Comparison of ENCODE assay signal across 8 cellular contexts in the genomic region with DNA sequence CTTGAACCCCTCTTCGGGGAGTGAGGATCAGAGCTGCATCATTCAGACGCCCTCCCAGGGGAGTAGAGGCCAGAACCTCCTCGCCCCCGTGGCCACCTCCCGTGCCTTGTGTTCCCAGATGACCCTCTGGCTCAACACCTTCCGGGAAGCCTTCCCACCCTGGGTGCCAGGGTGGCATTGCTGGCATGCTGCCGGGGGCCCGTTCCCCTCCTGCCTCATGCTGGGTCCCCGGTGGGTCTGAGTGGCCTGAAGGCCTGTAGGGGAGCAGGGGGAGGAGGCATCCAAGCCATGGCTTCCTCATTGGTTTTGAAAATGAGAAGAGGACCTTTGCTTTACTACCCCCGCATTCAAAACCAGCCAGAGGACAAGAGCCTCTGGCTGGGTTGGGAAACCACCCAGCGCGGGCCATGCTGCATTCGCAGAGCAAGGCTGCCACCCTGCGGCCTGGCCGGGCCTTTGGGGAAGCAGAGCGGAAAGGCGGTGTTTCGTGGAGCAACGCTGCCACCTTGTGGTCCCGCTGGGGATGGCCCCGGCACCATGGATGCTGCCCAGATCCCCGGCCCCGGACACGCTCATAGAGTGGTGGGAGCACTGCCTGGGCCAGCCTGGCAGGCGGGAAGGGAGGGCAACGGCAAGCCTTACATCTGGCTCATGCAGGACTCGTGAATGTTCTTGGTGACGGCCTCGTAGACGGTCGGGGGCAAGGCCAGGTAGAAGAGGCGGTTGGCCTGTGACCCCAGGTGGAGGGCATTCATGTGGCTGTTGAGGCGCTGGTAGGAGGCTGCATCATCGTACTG. TPM values are rescaled to one million over a fixed set of nuclear protein-coding genes. Genes with fewer than 3 reads are reported as not detected.
DNase-seq lines count a peak whose midpoint lies in the region; ATAC-seq and TF ChIP-seq lines count a peak whose summit lies in the region.

No MANE protein-coding gene starts in this region.

- no peaks in the 10 kb centered on the region for H3K4me1 Mint-ChIP-seq in endodermal cell

- H3K9me3 ChIP-seq in NT2/D1 (ENCODE audit: insufficient read depth, low read length) (no peaks in the 10 kb centered on the region), endodermal cell (ENCODE audit: control insufficient read depth, low read length) (no peaks in the 10 kb centered on the region), mucosa of descending colon (no peaks in the 10 kb centered on the region)

- TF ChIP-seq CTCF in endodermal cell (conservative IDR thresholded peaks at IDR 0.05): peak; percentile 97
- TF ChIP-seq CTCF in mucosa of descending colon (IDR thresholded peaks at IDR 0.05): peak; percentile 89

- H3K27me3 ChIP-seq in NT2/D1 (ENCODE audit: insufficient read depth, insufficient read length) (no peaks in the 10 kb centered on the region), endodermal cell (ENCODE audit: control insufficient read depth, insufficient read depth, low read length, poor library complexity, severe bottlenecking) (no peaks in the 10 kb centered on the region)

- no peak overlapping the region for H3K27ac Mint-ChIP-seq in endodermal cell

- H3K4me1 ChIP-seq in NT2/D1 (ENCODE audit: insufficient read depth, insufficient read length) (peaks cover 5% of the 10 kb centered on the region), endodermal cell (ENCODE audit: control insufficient read depth, insufficient read depth, low read length) (no peaks in the 10 kb centered on the region), mucosa of descending colon (ENCODE audit: low read depth) (no peaks in the 10 kb centered on the region)

- 45 to 55% methylated on average over 5 to 34 of the region's 34 CpGs for WGBS in endodermal cell (ENCODE audit: insufficient coverage in 1 of 2, insufficient read length in 1 of 2), 2 experiments

- no peak overlapping the region for H3K4me3 ChIP-seq in NT2/D1 (ENCODE audit: insufficient read length, low read depth)
- H3K4me3 ChIP-seq in endodermal cell (ENCODE audit: low read length): no peak overlapping the region
- no peak overlapping the region for H3K4me3 ChIP-seq in mucosa of descending colon

- H3K36me3 Mint-ChIP-seq in endodermal cell (ENCODE audit: low read depth): peaks cover 31% of the 10 kb centered on the region

- ATAC-seq in GM21367 (IDR thresholded peaks at IDR 0.05; ENCODE audit: unreplicated experiment): peak; percentile 89
- peak; percentile 99 for ATAC-seq in mucosa of descending colon

- intact Hi-C loops in mucosa of descending colon (cut with DNase I, micrococcal nuclease): no loop called here

- DNase-seq in Caki2 (ENCODE audit: low read depth): peak; percentile 75
- DNase-seq in HT1080 (ENCODE audit: low read depth): peak; percentile 68
- no peak for DNase-seq in NT2/D1 (ENCODE audit: low read depth, low spot score)
- DNase-seq in activated CD8-positive, alpha-beta memory T cell treated with anti-CD3 and anti-CD28 coated beads for 48 hours (ENCODE audit: low read depth in 2 of 3, low spot score in 2 of 3): peak; percentile 74 to 93 (median 78)
- DNase-seq in endodermal cell: peak; percentile 95
- DNase-seq in mucosa of descending colon: peak; percentile 88 to 94 (median 90)
- DNase-seq in stimulated activated CD8-positive, alpha-beta memory T cell treated with anti-CD3 and anti-CD28 coated beads, Interleukin-7, amount 100 ng/mL, for 24 hours (ENCODE audit: low read depth): peak; percentile 64

- no peak overlapping the region for H3K27ac ChIP-seq in endodermal cell (ENCODE audit: low read depth, low read length)

- in situ Hi-C loops in Caki2 (cut with HindIII; ENCODE audit: low pct_unique_long_range_greater_than_20kb, low sequenced_read_pairs): no loop called here

- H3K9me3 Mint-ChIP-seq in endodermal cell: peaks cover 73% of the 10 kb centered on the region

- H3K27me3 Mint-ChIP-seq in endodermal cell (ENCODE audit: insufficient read depth): no peaks in the 10 kb centered on the region

- no peak overlapping the region for H3K4me3 Mint-ChIP-seq in endodermal cell

- H3K9ac ChIP-seq in NT2/D1 (ENCODE audit: insufficient read length, low read depth) (peak overlapping the region; percentile 21), endodermal cell (ENCODE audit: extremely low read depth, low read length, poor library complexity, severe bottlenecking) (no peak overlapping the region)

- H3K36me3 ChIP-seq in NT2/D1 (ENCODE audit: insufficient read depth, insufficient read length, low read length) (peaks cover 47% of the 10 kb centered on the region), endodermal cell (ENCODE audit: control insufficient read depth, insufficient read depth, low read length) (peaks cover 15% of the 10 kb centered on the region), mucosa of descending colon (ENCODE audit: low read depth) (no peaks in the 10 kb centered on the region)

RNA-seq across cellular contexts. Expression of gene G6PD, which starts 11.9 kb away (rescaled TPM):
- total RNA-seq in Caki2 (2014; rRNA removed; shearing (Covaris generic); ENCODE audit: low replicate concordance): 600 and 665 TPM in 2 replicates
- total RNA-seq in HT1080 (2014; rRNA removed; shearing (Covaris generic)): 51.6 and 63.7 TPM in 2 replicates
- 96.0 and 96.1 TPM in 2 replicates for polyA plus RNA-seq in HT1080 (2015; cell fraction: cytosol; rRNA removed)
- polyA plus RNA-seq in HT1080 (2015; cell fraction: nucleus; rRNA removed): 130 TPM in 2 replicates
- total RNA-seq in endodermal cell (10 to 100 TPM; 71.7 to 81.4 TPM), mucosa of descending colon (10 to 100 TPM; 28.0 to 34.4 (median 33.9) TPM)
- polyA plus RNA-seq in endodermal cell (2013, experiment 1 of 2): 69.5 TPM
- polyA plus RNA-seq in endodermal cell (2013, experiment 2 of 2): 64.0 TPM

RNA-seq across cellular contexts. Expression of gene IKBKG, which starts 12.7 kb away (rescaled TPM):
- 32.9 and 49.8 TPM in 2 replicates for total RNA-seq in Caki2 (2014; rRNA removed; shearing (Covaris generic); ENCODE audit: low replicate concordance)
- total RNA-seq in HT1080 (2014; rRNA removed; shearing (Covaris generic)): 31.9 and 45.0 TPM in 2 replicates
- 31.6 and 45.1 TPM in 2 replicates for polyA plus RNA-seq in HT1080 (2015; cell fraction: cytosol; rRNA removed)
- 60.5 and 69.6 TPM in 2 replicates for polyA plus RNA-seq in HT1080 (2015; cell fraction: nucleus; rRNA removed)
- 10 to 100 TPM; 19.8 to 20.3 TPM for total RNA-seq in endodermal cell
- polyA plus RNA-seq in endodermal cell (2013, experiment 1 of 2): 16.9 TPM
- 17.1 TPM for polyA plus RNA-seq in endodermal cell (2013, experiment 2 of 2)
- 10 to 100 TPM; 26.7 to 36.3 (median 30.3) TPM for total RNA-seq in mucosa of descending colon

RNA-seq across cellular contexts. Expression of gene FAM3A, which starts 18.7 kb away (rescaled TPM):
- 32.5 and 47.1 TPM in 2 replicates for total RNA-seq in Caki2 (2014; rRNA removed; shearing (Covaris generic); ENCODE audit: low replicate concordance)
- total RNA-seq in HT1080 (2014; rRNA removed; shearing (Covaris generic)): 20.2 and 22.9 TPM in 2 replicates
- 24.9 and 27.5 TPM in 2 replicates for polyA plus RNA-seq in HT1080 (2015; cell fraction: cytosol; rRNA removed)
- polyA plus RNA-seq in HT1080 (2015; cell fraction: nucleus; rRNA removed): 38.1 and 41.4 TPM in 2 replicates
- total RNA-seq in endodermal cell (10 to 100 TPM; 23.6 to 24.3 TPM), mucosa of descending colon (10 to 100 TPM; 52.5 to 75.6 (median 64.8) TPM)
- polyA plus RNA-seq in endodermal cell (2013, experiment 1 of 2): 27.7 TPM
- 26.2 TPM for polyA plus RNA-seq in endodermal cell (2013, experiment 2 of 2)

RNA-seq across cellular contexts. Expression of gene SLC10A3, which starts 44.3 kb away (rescaled TPM):
- total RNA-seq in Caki2 (2014; rRNA removed; shearing (Covaris generic); ENCODE audit: low replicate concordance): 14.0 and 21.5 TPM in 2 replicates
- total RNA-seq in HT1080 (2014; rRNA removed; shearing (Covaris generic)): 26.9 and 28.0 TPM in 2 replicates
- 32.6 and 35.8 TPM in 2 replicates for polyA plus RNA-seq in HT1080 (2015; cell fraction: cytosol; rRNA removed)
- 16.5 and 17.7 TPM in 2 replicates for polyA plus RNA-seq in HT1080 (2015; cell fraction: nucleus; rRNA removed)
- total RNA-seq in endodermal cell (1 to 10 TPM; 5.4 to 9.1 TPM), mucosa of descending colon (10 to 100 TPM; 26.2 to 30.6 (median 28.0) TPM)
- 7.4 TPM for polyA plus RNA-seq in endodermal cell (2013, experiment 1 of 2)
- polyA plus RNA-seq in endodermal cell (2013, experiment 2 of 2): 7.8 TPM

RNA-seq across cellular contexts. Expression of gene UBL4A, which starts 48.3 kb away (rescaled TPM):
- 109 and 110 TPM in 2 replicates for total RNA-seq in Caki2 (2014; rRNA removed; shearing (Covaris generic); ENCODE audit: low replicate concordance)
- 54.5 and 61.7 TPM in 2 replicates for total RNA-seq in HT1080 (2014; rRNA removed; shearing (Covaris generic))
- 34.7 and 44.0 TPM in 2 replicates for polyA plus RNA-seq in HT1080 (2015; cell fraction: cytosol; rRNA removed)
- polyA plus RNA-seq in HT1080 (2015; cell fraction: nucleus; rRNA removed): 17.0 and 25.5 TPM in 2 replicates
- total RNA-seq in endodermal cell (10 to 100 TPM; 29.1 to 35.9 TPM), mucosa of descending colon (10 to 100 TPM; 29.2 to 41.6 (median 32.3) TPM)
- 24.5 TPM for polyA plus RNA-seq in endodermal cell (2013, experiment 1 of 2)
- polyA plus RNA-seq in endodermal cell (2013, experiment 2 of 2): 24.5 TPM
